Comparison of ENCODE assay signal across 15 cellular contexts in genomic region chr6:37284781-37285180, GRCh38. TPM values are rescaled to one million over a fixed set of nuclear protein-coding genes. Genes with fewer than 3 reads are reported as not detected.
"Had no signal": no experiment of that assay in that cellular context is flagged by ENCODE, and none has a peak within 500 bp of the region (broad histone marks: within the 10 kb centered on the region; RNA-seq: fewer than 3 reads in every experiment).

No MANE protein-coding gene starts in this region.

- H3K27me3 Mint-ChIP-seq: natural killer cell treated with Interleukin-12 subunit alpha and Interleukin-12 subunit beta and Interleukin-15 and Interleukin-18, amount 100 ng/mL, for 72 hours; progenitor cell of endocrine pancreas had no signal

- ATAC-seq: natural killer cell treated with Interleukin-12 subunit alpha and Interleukin-12 subunit beta and Interleukin-15 and Interleukin-18, amount 100 ng/mL, for 72 hours had no signal

- H3K27ac ChIP-seq: cardiac muscle cell, thyroid gland had no signal

- DNase-seq: activated CD4-positive, alpha-beta T cell treated with anti-CD3 and anti-CD28 coated beads, Interleukin-2, amount 50 U/mL, for 1 hour; activated naive CD4-positive, alpha-beta T cell treated with anti-CD3 and anti-CD28 coated beads for 36 hours; esophagus squamous epithelium; glutamatergic neuron; hypothalamus; left ventricle myocardium superior; mesenchymal stem cell; stimulated activated CD4-positive, alpha-beta T cell treated with anti-CD3 and anti-CD28 coated beads, Interleukin-12 subunit alpha, Interleukin-12 subunit beta, amount 100 ng/mL, for 4 hours; stimulated activated CD4-positive, alpha-beta T cell treated with anti-CD3 and anti-CD28 coated beads, Interleukin-2, amount 100 ng/mL, for 24 hours; SW 1271; thyroid gland had no signal

- H3K27ac Mint-ChIP-seq: activated naive CD4-positive, alpha-beta T cell treated with anti-CD3 and anti-CD28 coated beads for 36 hours; activated T-helper 2 cell treated with anti-CD3 and anti-CD28 coated beads, Interferon-gamma antibody, Interleukin-2, Interleukin-4, amounts not matched to agents 10 μg/mL and 5 μg/mL and 100 μg/mL, durations not matched to agents 14 hours and 24 hours and 36 hours; natural killer cell treated with Interleukin-12 subunit alpha and Interleukin-12 subunit beta and Interleukin-15 and Interleukin-18, amount 100 ng/mL, for 72 hours; progenitor cell of endocrine pancreas had no signal

- H3K4me3 Mint-ChIP-seq: activated naive CD4-positive, alpha-beta T cell treated with anti-CD3 and anti-CD28 coated beads for 36 hours; natural killer cell treated with Interleukin-12 subunit alpha and Interleukin-12 subunit beta and Interleukin-15 and Interleukin-18, amount 100 ng/mL, for 72 hours had no signal

- H3K9me3 Mint-ChIP-seq: activated naive CD4-positive, alpha-beta T cell treated with anti-CD3 and anti-CD28 coated beads for 36 hours; activated T-helper 2 cell treated with anti-CD3 and anti-CD28 coated beads, Interferon-gamma antibody, Interleukin-2, Interleukin-4, amounts not matched to agents 10 μg/mL and 5 μg/mL and 100 μg/mL, durations not matched to agents 14 hours and 24 hours and 36 hours had no signal

- H3K27me3 ChIP-seq: cardiac muscle cell, esophagus squamous epithelium, thyroid gland had no signal

- H3K9me3 ChIP-seq: esophagus squamous epithelium, thyroid gland had no signal

- H3K4me3 ChIP-seq: cardiac muscle cell, esophagus squamous epithelium, thyroid gland had no signal

RNA-seq across cellular contexts. Expression of gene TMEM217, which starts 26.8 kb away (rescaled TPM):
- total RNA-seq: left ventricle myocardium superior had no signal
